ENCODE assay signal across 30 cellular contexts in the genomic region with DNA sequence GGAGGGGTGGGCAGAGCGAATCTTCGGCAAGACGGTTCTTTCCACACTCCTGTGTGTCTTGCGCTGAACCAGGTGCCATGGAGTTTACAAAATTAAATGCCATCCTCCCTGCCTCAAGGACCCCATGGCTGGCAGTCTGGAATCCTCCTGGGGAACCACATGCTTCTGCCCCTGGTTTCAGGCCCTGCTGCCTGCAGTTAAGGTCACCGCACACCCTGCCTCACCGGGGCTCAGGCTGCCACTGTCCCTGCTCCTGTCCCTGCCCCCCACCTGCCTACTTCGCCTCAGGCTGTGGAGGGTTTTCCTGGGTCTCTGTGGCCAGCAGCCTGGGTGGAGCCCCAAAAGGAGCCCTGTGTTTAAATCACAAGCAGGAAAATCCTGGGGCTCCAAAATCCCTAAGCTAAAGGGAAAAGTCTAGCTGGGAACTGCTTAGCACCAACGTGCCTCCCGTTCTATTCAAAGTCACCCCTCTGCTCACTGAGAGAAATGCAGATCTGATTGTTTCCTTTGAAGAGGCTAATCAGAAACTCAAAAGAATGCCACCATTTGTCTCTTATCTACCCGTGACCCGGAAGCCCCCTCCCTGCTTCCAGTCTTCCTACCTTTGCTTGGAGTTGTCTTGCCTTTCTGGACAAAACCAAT. TPM values are rescaled to one million over a fixed set of nuclear protein-coding genes. Genes with fewer than 3 reads are reported as not detected.
DNase-seq lines count a peak whose midpoint lies in the region; ATAC-seq, FAIRE-seq and TF ChIP-seq lines count a peak whose summit lies in the region.
"Had no signal": no experiment of that assay in that cellular context is flagged by ENCODE, and none has a peak within 500 bp of the region (broad histone marks: within the 10 kb centered on the region; RNA-seq: fewer than 3 reads in every experiment).

No MANE protein-coding gene starts in this region.

- H3K27ac ChIP-seq in HepG2 (ENCODE audit: extremely low read length, insufficient read depth, low read length) (no peak overlapping the region), right lobe of liver (no peak overlapping the region), endodermal cell (ENCODE audit: low read depth, low read length) (no peak overlapping the region), uterus (no peak overlapping the region)
- H3K27ac ChIP-seq: 22Rv1, BLaER1, HL-60 had no signal

- CTCF ChIA-PET in HepG2 (lab: Yijun Ruan, JAX; ENCODE audit: low intra/inter-chr PET ratio, low total read pairs), result no interaction called here

- intact Hi-C loops in HepG2 (cut with micrococcal nuclease; ENCODE audit: unreplicated experiment), result no loop called here
- intact Hi-C loops in right lobe of liver (cut with DNase I), result no loop called here
- intact Hi-C loops in uterus (cut with DNase I; ENCODE audit: low total_unique reads), result no loop called here

- in situ Hi-C loops in HepG2 (cut with HindIII; ENCODE audit: extremely low pct_ligation_motif_present, low pct_unique_long_range_greater_than_20kb), result no loop called here

- no peak for TF ChIP-seq EP300 in HepG2 (IDR thresholded peaks at IDR 0.05; ENCODE audit: low read depth in 2 of 2, low read length in 2 of 2)
- no peak for TF ChIP-seq EP300 in HepG2 (CRISPR knock-in tag; IDR thresholded peaks at IDR 0.05; ENCODE audit: borderline replicate concordance)

- ATAC-seq in HepG2, result no peak
- no peak for ATAC-seq in right lobe of liver
- ATAC-seq in HG03571 (IDR thresholded peaks at IDR 0.05; ENCODE audit: unreplicated experiment), result no peak
- ATAC-seq: Panc1 had no signal

- H3K9me3 ChIP-seq in HepG2 (ENCODE audit: low read length) (no peaks in the 10 kb centered on the region), right lobe of liver (no peaks in the 10 kb centered on the region), endodermal cell (ENCODE audit: control insufficient read depth, low read length) (no peaks in the 10 kb centered on the region), uterus (no peaks in the 10 kb centered on the region)
- H3K9me3 ChIP-seq: BLaER1, HAP-1, SK-N-SH had no signal

- no peaks in the 10 kb centered on the region for H4K20me1 ChIP-seq in HepG2 (ENCODE audit: insufficient read depth, low read length)
- H4K20me1 ChIP-seq: BLaER1 had no signal

- no peak for FAIRE-seq in HepG2 (lab: Jason Lieb, UNC)

- H3K4me1 Mint-ChIP-seq in endodermal cell, result peaks cover 28% of the 10 kb centered on the region
- H3K4me1 Mint-ChIP-seq in activated naive CD8-positive, alpha-beta T cell treated with anti-CD3 and anti-CD28 coated beads for 36 hours, result no peaks in the 10 kb centered on the region
- H3K4me1 Mint-ChIP-seq: CD4-positive, alpha-beta memory T cell had no signal

- no peak for TF ChIP-seq RAD21 in HepG2 (CRISPR knock-in tag; IDR thresholded peaks at IDR 0.05)

- DNase-seq in HepG2 (ENCODE audit: low spot score) (no peak), right lobe of liver (no peak), endodermal cell (peak; percentile 70), mesenteric fat pad (ENCODE audit: low spot score) (peak; percentile 64), uterus (no peak), cerebellar nuclear complex (lab: John Stamatoyannopoulos, UW) (no peak)
- no peak for DNase-seq in activated naive CD8-positive, alpha-beta T cell treated with anti-CD3 and anti-CD28 coated beads for 36 hours
- DNase-seq: ACHN; Calu3; CD4-positive, alpha-beta memory T cell; DMS153; NCI-H1105 treated with DMSO at 0.1 percent for 48 hours; NCI-H1694; NCI-H2081; NCI-H2171; NCI-H345; NCI-H524; NCI-H774; NK-92 treated with Interleukin-12 subunit alpha and Interleukin-12 subunit beta, amount 100 ng/mL, for 24 hours; SIG-M5; SK-N-SH had no signal

- H3K4me3 ChIP-seq in HepG2 (replicated peaks in 1 of 3; ENCODE audit: insufficient read depth in 1 of 3, low read depth in 2 of 3, low read length in 3 of 3) (no peak overlapping the region), right lobe of liver (no peak overlapping the region), endodermal cell (ENCODE audit: low read length) (peak overlapping the region; percentile 51), uterus (no peak overlapping the region)
- H3K4me3 ChIP-seq: BLaER1, HAP-1 had no signal

- no peak for TF ChIP-seq CTCF in HepG2 (CRISPR knock-in tag; IDR thresholded peaks at IDR 0.05)
- no peak for TF ChIP-seq CTCF in right lobe of liver (IDR thresholded peaks at IDR 0.05)
- no peak for TF ChIP-seq CTCF in endodermal cell (conservative IDR thresholded peaks at IDR 0.05)
- TF ChIP-seq CTCF in uterus (IDR thresholded peaks at IDR 0.05), result no peak

- no peaks in the 10 kb centered on the region for H3K36me3 Mint-ChIP-seq in endodermal cell (ENCODE audit: low read depth)
- no peaks in the 10 kb centered on the region for H3K36me3 Mint-ChIP-seq in activated naive CD8-positive, alpha-beta T cell treated with anti-CD3 and anti-CD28 coated beads for 36 hours
- H3K36me3 Mint-ChIP-seq: CD4-positive, alpha-beta memory T cell; IgD-negative memory B cell had no signal

- no peaks in the 10 kb centered on the region for H3K27me3 Mint-ChIP-seq in endodermal cell (ENCODE audit: insufficient read depth)
- peaks cover 6% of the 10 kb centered on the region for H3K27me3 Mint-ChIP-seq in activated naive CD8-positive, alpha-beta T cell treated with anti-CD3 and anti-CD28 coated beads for 36 hours

- H3K36me3 ChIP-seq in HepG2 (replicated peaks in 1 of 2; ENCODE audit: control insufficient read depth in 1 of 2, insufficient read depth in 2 of 2, low read length in 2 of 2) (no peaks in the 10 kb centered on the region), right lobe of liver (no peaks in the 10 kb centered on the region), endodermal cell (ENCODE audit: control insufficient read depth, insufficient read depth, low read length) (no peaks in the 10 kb centered on the region), uterus (no peaks in the 10 kb centered on the region)
- H3K36me3 ChIP-seq: BLaER1, HAP-1 had no signal

- H3K4me3 Mint-ChIP-seq in endodermal cell, result no peak overlapping the region
- no peak overlapping the region for H3K4me3 Mint-ChIP-seq in activated naive CD8-positive, alpha-beta T cell treated with anti-CD3 and anti-CD28 coated beads for 36 hours
- H3K4me3 Mint-ChIP-seq: CD4-positive, alpha-beta memory T cell; IgD-negative memory B cell had no signal

- H3K27me3 ChIP-seq in HepG2 (ENCODE audit: control insufficient read depth in 1 of 2, insufficient read depth in 2 of 2, low read length in 2 of 2) (no peaks in the 10 kb centered on the region), right lobe of liver (no peaks in the 10 kb centered on the region), endodermal cell (ENCODE audit: control insufficient read depth, insufficient read depth, low read length, poor library complexity, severe bottlenecking) (no peaks in the 10 kb centered on the region), uterus (no peaks in the 10 kb centered on the region)

- BruUV-seq in HepG2 (replicated peaks; lab: Mats Ljungman, UMichigan), result no TSS peak

- H3K9me3 Mint-ChIP-seq in endodermal cell, result no peaks in the 10 kb centered on the region
- no peaks in the 10 kb centered on the region for H3K9me3 Mint-ChIP-seq in activated naive CD8-positive, alpha-beta T cell treated with anti-CD3 and anti-CD28 coated beads for 36 hours
- H3K9me3 Mint-ChIP-seq: CD4-positive, alpha-beta memory T cell had no signal

- POLR2A ChIA-PET in HepG2 (lab: Yijun Ruan, JAX), result interaction anchor here (1.3 kb wide), 1 partner anchor 45 kb away, joined by 3 read pairs; no protein-coding TSS in a partner anchor

- H2AFZ ChIP-seq in HepG2 (ENCODE audit: low read length), result no peak overlapping the region

- no peak overlapping the region for H3K9ac ChIP-seq in HepG2 (ENCODE audit: insufficient read depth, low read depth, low read length)
- H3K9ac ChIP-seq in endodermal cell (ENCODE audit: extremely low read depth, low read length, poor library complexity, severe bottlenecking), result peak overlapping the region; percentile 21
- H3K9ac ChIP-seq: BLaER1, SK-N-SH had no signal

- TF ChIP-seq POLR2A in HepG2 (IDR thresholded peaks at IDR 0.05; ENCODE audit: insufficient read depth in 1 of 2, low read depth in 2 of 2, low read length in 2 of 2), result no peak
- TF ChIP-seq POLR2A in right lobe of liver (IDR thresholded peaks at IDR 0.05), result no peak
- TF ChIP-seq POLR2A in uterus (IDR thresholded peaks at IDR 0.05), result no peak

- peaks cover 83% of the 10 kb centered on the region for H3K4me1 ChIP-seq in HepG2 (ENCODE audit: insufficient read depth, low read length)
- H3K4me1 ChIP-seq in right lobe of liver, result peaks cover 0 to 8% (median 4%) of the 10 kb centered on the region in 4 donors
- H3K4me1 ChIP-seq in endodermal cell (ENCODE audit: control insufficient read depth, insufficient read depth, low read length), result peaks cover 5% of the 10 kb centered on the region
- H3K4me1 ChIP-seq in uterus, result no peaks in the 10 kb centered on the region
- H3K4me1 ChIP-seq: HAP-1 had no signal

- 97% methylated on average over 11 of the region's 11 CpGs for WGBS in HepG2 (ENCODE audit: low lambda C conversion rate)
- 42% methylated on average over 3 of the region's 11 CpGs for WGBS in right lobe of liver (ENCODE audit: insufficient coverage, low coverage, low lambda C conversion rate, missing lambda C conversion rate)
- WGBS in endodermal cell (ENCODE audit: insufficient coverage in 1 of 2, insufficient read length in 1 of 2), 2 experiments, result 47 to 66% methylated on average over 9 to 11 of the region's 11 CpGs

- H3K4me2 ChIP-seq in HepG2 (ENCODE audit: low read depth, low read length), result no peak overlapping the region
- H3K4me2 ChIP-seq: BLaER1, SK-N-SH had no signal

- H3K27ac Mint-ChIP-seq in endodermal cell, result peak overlapping the region; percentile 72
- H3K27ac Mint-ChIP-seq in activated naive CD8-positive, alpha-beta T cell treated with anti-CD3 and anti-CD28 coated beads for 36 hours, result no peak overlapping the region
- H3K27ac Mint-ChIP-seq: CD4-positive, alpha-beta memory T cell had no signal

- no peaks in the 10 kb centered on the region for H3K79me2 ChIP-seq in HepG2 (ENCODE audit: insufficient read depth, low read length)

RNA-seq across cellular contexts. Expression of a gene that starts 10.6 kb away (rescaled TPM):
- not detected in 2 replicates for total RNA-seq in HepG2 (2016; rRNA removed; fragmentation: Illumina TruSeq; extraction: Trizol)
- total RNA-seq in HepG2 (2016; cell fraction: cytosol; rRNA removed; fragmentation: Illumina TruSeq; extraction: Trizol; ENCODE audit: low read depth), result not detected in 2 replicates
- total RNA-seq in HepG2 (2016; cell fraction: insoluble cytoplasmic fraction; rRNA removed; fragmentation: Illumina TruSeq; extraction: Trizol), result 0.04 TPM in 1 of 2 replicates, not detected in the other
- total RNA-seq in HepG2 (2016; cell fraction: membrane; rRNA removed; fragmentation: Illumina TruSeq; extraction: Trizol), result not detected in 2 replicates
- not detected in 2 replicates for total RNA-seq in HepG2 (2016; cell fraction: nucleus; rRNA removed; fragmentation: Illumina TruSeq; extraction: Trizol)
- polyA plus RNA-seq in HepG2 (2011; rRNA removed), result 0.03 TPM in 1 of 2 replicates, not detected in the other
- not detected in 2 replicates for polyA plus RNA-seq in HepG2 (2011; cell fraction: cytosol; rRNA removed)
- polyA plus RNA-seq in HepG2 (2011; cell fraction: nucleus; rRNA removed), result not detected in 2 replicates
- polyA plus RNA-seq in HepG2 (2012), result not detected in 2 replicates
- polyA plus RNA-seq in HepG2 (2016; cell fraction: cytosol; fragmentation: Illumina TruSeq; extraction: Trizol; ENCODE audit: low read depth), result not detected in 2 replicates
- not detected in 2 replicates for polyA plus RNA-seq in HepG2 (2016; cell fraction: insoluble cytoplasmic fraction; fragmentation: Illumina TruSeq; extraction: Trizol; ENCODE audit: low read depth)
- polyA plus RNA-seq in HepG2 (2016; cell fraction: membrane; fragmentation: Illumina TruSeq; extraction: Trizol; ENCODE audit: low read depth), result not detected in 2 replicates
- not detected in 2 replicates for polyA plus RNA-seq in HepG2 (2016; cell fraction: nucleus; fragmentation: Illumina TruSeq; extraction: Trizol; ENCODE audit: insufficient read depth, low read depth)
- not detected in 2 replicates for polyA minus RNA-seq in HepG2 (2011; rRNA and poly(A)+ RNA removed; ENCODE audit: low replicate concordance)
- not detected in 2 replicates for polyA minus RNA-seq in HepG2 (2011; cell fraction: cytosol; rRNA and poly(A)+ RNA removed)
- polyA minus RNA-seq in HepG2 (2011; cell fraction: nucleus; rRNA and poly(A)+ RNA removed), result not detected in 2 replicates
- not detected for total RNA-seq in right lobe of liver
- total RNA-seq in endodermal cell, result not detected
- polyA plus RNA-seq in endodermal cell (2013, experiment 1 of 2), result not detected
- polyA plus RNA-seq in endodermal cell (2013, experiment 2 of 2), result not detected
- total RNA-seq in mesenteric fat pad, result not detected
- not detected for total RNA-seq in uterus
- not detected for total RNA-seq in activated naive CD8-positive, alpha-beta T cell treated with anti-CD3 and anti-CD28 coated beads for 36 hours
- total RNA-seq: Calu3; CD4-positive, alpha-beta memory T cell; Daoy; HT-29 had no signal
- polyA plus RNA-seq: IgD-negative memory B cell, SK-N-SH had no signal

RNA-seq across cellular contexts. Expression of a gene that starts 23.2 kb away (rescaled TPM):
- total RNA-seq in HepG2 (2016; rRNA removed; fragmentation: Illumina TruSeq; extraction: Trizol), result 8.3 and 11.0 TPM in 2 replicates
- 4.1 and 4.2 TPM in 2 replicates for total RNA-seq in HepG2 (2016; cell fraction: cytosol; rRNA removed; fragmentation: Illumina TruSeq; extraction: Trizol; ENCODE audit: low read depth)
- 8.7 and 10.0 TPM in 2 replicates for total RNA-seq in HepG2 (2016; cell fraction: insoluble cytoplasmic fraction; rRNA removed; fragmentation: Illumina TruSeq; extraction: Trizol)
- 7.5 and 7.8 TPM in 2 replicates for total RNA-seq in HepG2 (2016; cell fraction: membrane; rRNA removed; fragmentation: Illumina TruSeq; extraction: Trizol)
- 6.8 and 7.8 TPM in 2 replicates for total RNA-seq in HepG2 (2016; cell fraction: nucleus; rRNA removed; fragmentation: Illumina TruSeq; extraction: Trizol)
- 32.4 and 42.7 TPM in 2 replicates for polyA plus RNA-seq in HepG2 (2011; rRNA removed)
- polyA plus RNA-seq in HepG2 (2011; cell fraction: cytosol; rRNA removed), result 40.5 and 49.1 TPM in 2 replicates
- 21.7 and 28.7 TPM in 2 replicates for polyA plus RNA-seq in HepG2 (2011; cell fraction: nucleus; rRNA removed)
- polyA plus RNA-seq in HepG2 (2012), result 9.6 and 43.8 TPM in 2 replicates
- polyA plus RNA-seq in HepG2 (2016; cell fraction: cytosol; fragmentation: Illumina TruSeq; extraction: Trizol; ENCODE audit: low read depth), result 3.4 and 3.8 TPM in 2 replicates
- polyA plus RNA-seq in HepG2 (2016; cell fraction: insoluble cytoplasmic fraction; fragmentation: Illumina TruSeq; extraction: Trizol; ENCODE audit: low read depth), result 6.5 and 9.8 TPM in 2 replicates
- 6.1 and 6.5 TPM in 2 replicates for polyA plus RNA-seq in HepG2 (2016; cell fraction: membrane; fragmentation: Illumina TruSeq; extraction: Trizol; ENCODE audit: low read depth)
- polyA plus RNA-seq in HepG2 (2016; cell fraction: nucleus; fragmentation: Illumina TruSeq; extraction: Trizol; ENCODE audit: insufficient read depth, low read depth), result 10.8 and 11.1 TPM in 2 replicates
- 97.2 TPM in 1 of 2 replicates, not detected in the other for polyA minus RNA-seq in HepG2 (2011; rRNA and poly(A)+ RNA removed; ENCODE audit: low replicate concordance)
- 16.1 and 16.4 TPM in 2 replicates for polyA minus RNA-seq in HepG2 (2011; cell fraction: cytosol; rRNA and poly(A)+ RNA removed)
- polyA minus RNA-seq in HepG2 (2011; cell fraction: nucleus; rRNA and poly(A)+ RNA removed), result 12.5 and 12.9 TPM in 2 replicates
- 10 to 100 TPM in 1 of 6 experiments, 1 to 10 TPM in 5; 1.4 to 15.8 (median 4.9) TPM for total RNA-seq in right lobe of liver
- 1 to 10 TPM; 2.0 to 4.0 TPM for total RNA-seq in endodermal cell
- polyA plus RNA-seq in endodermal cell (2013, experiment 1 of 2), result 3.1 TPM
- polyA plus RNA-seq in endodermal cell (2013, experiment 2 of 2), result 0.83 TPM
- total RNA-seq in mesenteric fat pad, result not detected
- total RNA-seq in uterus, result under 1 TPM in 1 of 4 donors, not detected in 3; 0.97 TPM
- not detected for total RNA-seq in activated naive CD8-positive, alpha-beta T cell treated with anti-CD3 and anti-CD28 coated beads for 36 hours
- total RNA-seq: Calu3; CD4-positive, alpha-beta memory T cell; Daoy had no signal
- polyA plus RNA-seq: CD4-positive, alpha-beta memory T cell; IgD-negative memory B cell; SK-N-SH had no signal

Comparison
In these comparisons a context has a peak if more than half of its experiments do, and no peak if none do; other contexts are left out.
1. DNase-seq: peak in endodermal cell (single experiment) and mesenteric fat pad (single experiment); none in HepG2 (single experiment), right lobe of liver (0 of 3), uterus (0 of 2), activated naive CD8-positive, alpha-beta T cell treated with anti-CD3 and anti-CD28 coated beads for 36 hours (single experiment) and cerebellar nuclear complex (0 of 2).